In genomic region chr10:72816565-72816964, GRCh38 we compare ENCODE assay signal across 28 cellular contexts.
"Had no signal": no experiment of that assay in that cellular context is flagged by ENCODE, and none has a peak within 500 bp of the region (broad histone marks: within the 10 kb centered on the region; RNA-seq: fewer than 3 reads in every experiment).

No MANE protein-coding gene starts in this region.

- H3K4me3 ChIP-seq: ascending aorta, breast epithelium, cardiac muscle cell, colonic mucosa had no signal

- ATAC-seq: activated CD4-positive, CD25-positive, alpha-beta regulatory T cell treated with anti-CD3 and anti-CD28 coated beads, Interleukin-2, amount 50 U/mL, for 24 hours; activated CD8-positive, alpha-beta T cell treated with anti-CD3 and anti-CD28 coated beads for 36 hours; activated naive CD4-positive, alpha-beta T cell treated with anti-CD3 and anti-CD28 coated beads, Interleukin-2, amount 50 U/mL, for 72 hours; activated T-cell treated with anti-CD3 and anti-CD28 coated beads, Interleukin-2, amount 50 U/mL, for 4 hours; esophagus mucosa had no signal

- H3K4me1 ChIP-seq: breast epithelium, colonic mucosa had no signal

- DNase-seq: activated B cell treated with CpG ODN at 0.5 μM for 24 hours; activated CD4-positive, alpha-beta T cell treated with anti-CD3 and anti-CD28 coated beads for 48 hours; activated CD4-positive, alpha-beta T cell treated with anti-CD3 and anti-CD28 coated beads, Interleukin-2, amount 50 U/mL, for 1 hour; activated CD4-positive, alpha-beta T cell treated with anti-CD3 and anti-CD28 coated beads, Interleukin-2, amount 50 U/mL, for 48 hours; activated CD8-positive, alpha-beta memory T cell treated with anti-CD3 and anti-CD28 coated beads for 24 hours; activated CD8-positive, alpha-beta T cell treated with anti-CD3 and anti-CD28 coated beads for 36 hours; activated effector memory CD4-positive, alpha-beta T cell treated with anti-CD3 and anti-CD28 coated beads, Interleukin-2, amount 50 U/mL, for 16 hours; activated naive CD4-positive, alpha-beta T cell; activated naive CD4-positive, alpha-beta T cell treated with anti-CD3 and anti-CD28 coated beads, Interleukin-2, amount 10 ng/mL, durations not matched to agents 7 days and 5 days; activated naive CD8-positive, alpha-beta T cell treated with anti-CD3 and anti-CD28 coated beads, Interleukin-2, amount 10 ng/mL, durations not matched to agents 7 days and 5 days; activated T-cell treated with anti-CD3 and anti-CD28 coated beads, Interleukin-2, amount 50 U/mL, for 4 hours; central memory CD4-positive, alpha-beta T cell; cerebellar nuclear complex; colonic mucosa; effector CD8-positive, alpha-beta T cell; foreskin fibroblast; head of caudate nucleus; hippocampal formation; T-helper 2 cell; WERI-Rb-1 had no signal

- H3K27ac ChIP-seq: ascending aorta, breast epithelium, cardiac muscle cell, colonic mucosa, WERI-Rb-1 had no signal

- FAIRE-seq: endometrium, frontal cortex had no signal

- H3K9me3 ChIP-seq: ascending aorta, breast epithelium, colonic mucosa had no signal
